In the genomic region with DNA sequence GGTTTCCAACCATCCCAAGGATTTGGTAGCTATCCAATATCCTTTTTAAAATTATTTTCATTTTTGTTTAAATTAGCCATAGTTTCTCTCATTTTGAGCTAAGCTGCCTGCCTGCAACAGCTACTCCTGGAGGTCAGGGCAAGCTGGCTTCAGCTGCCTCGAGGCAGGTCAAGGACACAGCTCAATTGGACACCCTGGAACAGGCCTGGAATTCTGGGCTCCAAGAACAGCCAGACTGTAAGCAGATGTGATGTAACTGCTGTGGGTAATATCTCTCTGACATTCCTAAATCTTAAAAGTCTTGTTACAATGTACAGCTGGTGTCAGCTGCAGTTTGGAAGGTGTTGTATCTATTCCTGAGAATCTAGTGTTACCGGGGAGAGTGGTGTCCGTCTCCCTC, we compare ENCODE assay signal across 26 cellular contexts.
"Had no signal": no experiment of that assay in that cellular context is flagged by ENCODE, and none has a peak within 500 bp of the region (broad histone marks: within the 10 kb centered on the region; RNA-seq: fewer than 3 reads in every experiment).

No MANE protein-coding gene starts in this region.

- FAIRE-seq: keratinocyte had no signal

- H3K36me3 ChIP-seq: left lung, right lobe of liver, thyroid gland, transverse colon, upper lobe of left lung, vagina had no signal

- H3K79me2 ChIP-seq: parathyroid adenoma had no signal

- H3K4me2 ChIP-seq: smooth muscle cell had no signal

- H3K4me1 ChIP-seq: left lung, parathyroid adenoma, psoas muscle, right lobe of liver, thyroid gland, upper lobe of left lung, vagina had no signal

- ATAC-seq: left lung; natural killer cell; psoas muscle; stimulated activated memory B cell treated with anti-CD40 and anti-IgM and Interleukin-4, amounts not matched to agents 10 μg/mL and 1 μg/mL and 100 μg/mL, for 72 hours; stimulated activated naive CD8-positive, alpha-beta T cell treated with anti-CD3 and anti-CD28 coated beads, Interleukin-15, amount 100 ng/mL, for 72 hours had no signal

- H2AFZ ChIP-seq: parathyroid adenoma had no signal

- DNase-seq: hippocampal formation; kidney glomerular epithelial cell; left cardiac atrium; left lung; mesendoderm; naive B cell; natural killer cell; nephron progenitor cell; psoas muscle; right lobe of liver; stimulated activated CD4-positive, alpha-beta T cell treated with anti-CD3 and anti-CD28 coated beads, Interleukin-1b, Interleukin-23, amount 100 ng/mL, for 48 hours; stimulated activated CD4-positive, alpha-beta T cell treated with anti-CD3 and anti-CD28 coated beads, Interleukin-2, amount 100 ng/mL, for 48 hours; stimulated activated CD4-positive, alpha-beta T cell treated with anti-CD3 and anti-CD28 coated beads, Interleukin-4, amount 100 ng/mL, for 4 hours; stimulated activated CD8-positive, alpha-beta memory T cell treated with anti-CD3 and anti-CD28 coated beads, Interleukin-4, amount 100 ng/mL, for 48 hours; stimulated activated naive CD4-positive, alpha-beta T cell treated with Interleukin-2 at 50 U/mL for 16 hours; stimulated activated naive CD8-positive, alpha-beta T cell treated with anti-CD3 and anti-CD28 coated beads, Interleukin-15, amount 100 ng/mL, for 72 hours; substantia nigra; thyroid gland; transverse colon; upper lobe of left lung had no signal

- H3K9me3 ChIP-seq: left lung, psoas muscle, right lobe of liver, thyroid gland, transverse colon, upper lobe of left lung, vagina had no signal

- H3K27ac ChIP-seq: left lung, parathyroid adenoma, psoas muscle, right lobe of liver, thyroid gland, upper lobe of left lung, vagina had no signal

- H3K27me3 ChIP-seq: right lobe of liver, thyroid gland, transverse colon, upper lobe of left lung, vagina had no signal

- H3K9ac ChIP-seq: parathyroid adenoma had no signal

- H3K4me3 ChIP-seq: left lung, lung, psoas muscle, right lobe of liver, smooth muscle cell, thyroid gland, transverse colon, upper lobe of left lung, vagina had no signal
